8 cellular contexts compared by ENCODE assay signal in the genomic region with DNA sequence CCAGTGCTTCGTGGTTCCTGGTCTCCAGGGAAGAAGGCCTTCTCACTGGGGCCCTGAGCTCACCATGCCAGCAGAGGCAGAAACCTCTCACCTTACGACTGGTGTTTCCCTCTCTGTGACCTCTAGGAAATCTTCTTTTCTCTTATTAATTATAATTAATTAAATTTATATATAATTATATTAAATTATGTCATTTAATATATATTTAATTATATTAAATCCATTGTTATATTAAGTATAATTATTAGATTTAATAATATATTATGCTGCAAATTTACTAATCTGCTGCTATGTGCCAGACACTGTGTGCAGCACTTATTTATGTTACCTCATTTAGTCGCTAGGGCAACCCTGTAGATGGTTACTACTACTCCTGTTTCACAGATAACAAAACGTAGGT.
"Had no signal": no experiment of that assay in that cellular context is flagged by ENCODE, and none has a peak within 500 bp of the region (broad histone marks: within the 10 kb centered on the region; RNA-seq: fewer than 3 reads in every experiment).

No MANE protein-coding gene starts in this region.

- H3K9ac ChIP-seq: GM23248 had no signal

- H3K27ac ChIP-seq: GM23248 had no signal

- DNase-seq: GM23248, GOT3, H9, HCEC 1CT, IMR-90 had no signal

- FAIRE-seq: H54, HTR-8/SVneo, K562 had no signal

- H3K4me3 ChIP-seq: GM23248, K562 had no signal

- H2AFZ ChIP-seq: GM23248 had no signal
